Comparison of ENCODE assay signal across 1 cellular context in the genomic region with DNA sequence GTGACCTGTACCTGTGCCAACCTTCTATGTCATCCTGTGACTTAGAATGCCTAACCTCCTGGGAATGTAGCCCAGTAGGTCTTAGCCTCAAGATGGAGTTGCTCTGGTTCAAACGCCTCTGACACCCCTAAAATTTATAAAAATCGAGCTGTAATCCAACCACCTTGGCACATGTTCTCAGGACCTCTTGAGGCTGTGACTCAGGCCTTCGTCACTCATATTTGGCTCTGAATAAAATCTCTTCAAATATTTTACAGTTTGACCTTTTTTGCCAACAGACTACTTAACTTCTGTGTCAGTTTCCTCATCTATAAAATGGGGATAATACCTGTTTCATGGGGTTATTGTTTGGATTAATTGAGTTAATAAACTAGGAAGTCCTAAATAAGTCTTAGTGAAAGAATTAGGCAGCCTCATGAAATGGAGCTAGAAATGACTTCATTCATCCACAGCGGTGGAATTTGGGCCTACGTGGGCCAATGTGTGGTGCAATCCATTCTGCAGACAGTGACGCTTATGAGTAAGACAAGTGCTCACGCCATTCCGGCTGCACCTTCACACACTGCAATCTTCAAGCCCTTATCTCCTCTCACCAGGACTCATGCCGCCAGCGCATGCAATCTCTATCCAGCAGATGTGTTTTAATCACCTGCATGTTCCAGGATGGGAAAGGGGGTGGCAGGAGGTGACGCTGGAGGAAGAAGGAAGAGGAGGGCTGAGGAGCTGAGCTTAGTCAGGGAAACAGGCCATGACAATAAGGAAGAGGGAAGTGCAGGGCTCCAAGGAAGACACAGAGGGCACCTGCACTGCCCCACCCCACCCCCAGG.
A peak's percentile ranks its signal among the peaks of the same experiment; 100 is the strongest.
TF ChIP-seq lines count a peak whose summit lies in the region.

No MANE protein-coding gene starts in this region.

TF ChIP-seq in K562, 482 proteins besides CTCF, POLR2A, EP300 and RAD21 (continued from another document and continues in another):
- TF ChIP-seq, protein P1, sequence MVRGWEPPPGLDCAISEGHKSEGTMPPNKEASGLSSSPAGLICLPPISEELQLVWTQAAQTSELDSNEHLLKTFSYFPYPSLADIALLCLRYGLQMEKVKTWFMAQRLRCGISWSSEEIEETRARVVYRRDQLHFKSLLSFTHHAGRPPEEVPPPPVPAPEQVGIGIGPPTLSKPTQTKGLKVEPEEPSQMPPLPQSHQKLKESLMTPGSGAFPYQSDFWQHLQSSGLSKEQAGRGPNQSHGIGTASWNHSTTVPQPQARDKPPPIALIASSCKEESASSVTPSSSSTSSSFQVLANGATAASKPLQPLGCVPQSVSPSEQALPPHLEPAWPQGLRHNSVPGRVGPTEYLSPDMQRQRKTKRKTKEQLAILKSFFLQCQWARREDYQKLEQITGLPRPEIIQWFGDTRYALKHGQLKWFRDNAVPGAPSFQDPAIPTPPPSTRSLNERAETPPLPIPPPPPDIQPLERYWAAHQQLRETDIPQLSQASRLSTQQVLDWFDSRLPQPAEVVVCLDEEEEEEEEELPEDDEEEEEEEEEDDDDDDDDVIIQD (CRISPR knock-in tag; IDR thresholded peaks at IDR 0.05): peak; percentile 91
- TF ChIP-seq SMAD1 (IDR thresholded peaks at IDR 0.05; ENCODE audit: low read depth, low read length, partially characterized antibody): peak; percentile 93
- TF ChIP-seq PRPF4 (IDR thresholded peaks at IDR 0.05; ENCODE audit: insufficient read depth, low read depth, low read length, poor library complexity, severe bottlenecking): no peak
- TF ChIP-seq ETS2 (tag; IDR thresholded peaks at IDR 0.05; ENCODE audit: borderline replicate concordance, poor library complexity, severe bottlenecking): peak; percentile 93
- 0 out of 2 replicates have a peak, but pooled peaks have one; percentile 83 for TF ChIP-seq ZNF445 (CRISPR knock-in tag; IDR thresholded peaks at IDR 0.05; ENCODE audit: low read depth)
- no peak for TF ChIP-seq ZNF408 (CRISPR knock-in tag; IDR thresholded peaks at IDR 0.05; ENCODE audit: low read depth)
- TF ChIP-seq ERF (CRISPR knock-in tag; IDR thresholded peaks at IDR 0.05): peak; percentile 89; the same call in 1 of the 2 replicates
- peak; percentile 98 for TF ChIP-seq ZNF589 (CRISPR knock-in tag; IDR thresholded peaks at IDR 0.05; ENCODE audit: low read depth)
- TF ChIP-seq SRSF7 (optimal IDR thresholded peaks at IDR 0.05; ENCODE audit: low read depth, low read length): no peak
- peak; percentile 20; the same call in 1 of the 2 replicates for TF ChIP-seq RFX5 (IDR thresholded peaks at IDR 0.05; ENCODE audit: low read depth, low read length)
- TF ChIP-seq ZNF212 (CRISPR knock-in tag; IDR thresholded peaks at IDR 0.05): peak; percentile 82
- peak; percentile 95 for TF ChIP-seq PTRF (tag; IDR thresholded peaks at IDR 0.05)
- TF ChIP-seq, protein P2, sequence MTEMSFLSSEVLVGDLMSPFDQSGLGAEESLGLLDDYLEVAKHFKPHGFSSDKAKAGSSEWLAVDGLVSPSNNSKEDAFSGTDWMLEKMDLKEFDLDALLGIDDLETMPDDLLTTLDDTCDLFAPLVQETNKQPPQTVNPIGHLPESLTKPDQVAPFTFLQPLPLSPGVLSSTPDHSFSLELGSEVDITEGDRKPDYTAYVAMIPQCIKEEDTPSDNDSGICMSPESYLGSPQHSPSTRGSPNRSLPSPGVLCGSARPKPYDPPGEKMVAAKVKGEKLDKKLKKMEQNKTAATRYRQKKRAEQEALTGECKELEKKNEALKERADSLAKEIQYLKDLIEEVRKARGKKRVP (CRISPR knock-in tag; IDR thresholded peaks at IDR 0.05): peak; percentile 87
- peak; percentile 97 for TF ChIP-seq CREM (IDR thresholded peaks at IDR 0.05; ENCODE audit: low read depth)
- TF ChIP-seq, protein P3, sequence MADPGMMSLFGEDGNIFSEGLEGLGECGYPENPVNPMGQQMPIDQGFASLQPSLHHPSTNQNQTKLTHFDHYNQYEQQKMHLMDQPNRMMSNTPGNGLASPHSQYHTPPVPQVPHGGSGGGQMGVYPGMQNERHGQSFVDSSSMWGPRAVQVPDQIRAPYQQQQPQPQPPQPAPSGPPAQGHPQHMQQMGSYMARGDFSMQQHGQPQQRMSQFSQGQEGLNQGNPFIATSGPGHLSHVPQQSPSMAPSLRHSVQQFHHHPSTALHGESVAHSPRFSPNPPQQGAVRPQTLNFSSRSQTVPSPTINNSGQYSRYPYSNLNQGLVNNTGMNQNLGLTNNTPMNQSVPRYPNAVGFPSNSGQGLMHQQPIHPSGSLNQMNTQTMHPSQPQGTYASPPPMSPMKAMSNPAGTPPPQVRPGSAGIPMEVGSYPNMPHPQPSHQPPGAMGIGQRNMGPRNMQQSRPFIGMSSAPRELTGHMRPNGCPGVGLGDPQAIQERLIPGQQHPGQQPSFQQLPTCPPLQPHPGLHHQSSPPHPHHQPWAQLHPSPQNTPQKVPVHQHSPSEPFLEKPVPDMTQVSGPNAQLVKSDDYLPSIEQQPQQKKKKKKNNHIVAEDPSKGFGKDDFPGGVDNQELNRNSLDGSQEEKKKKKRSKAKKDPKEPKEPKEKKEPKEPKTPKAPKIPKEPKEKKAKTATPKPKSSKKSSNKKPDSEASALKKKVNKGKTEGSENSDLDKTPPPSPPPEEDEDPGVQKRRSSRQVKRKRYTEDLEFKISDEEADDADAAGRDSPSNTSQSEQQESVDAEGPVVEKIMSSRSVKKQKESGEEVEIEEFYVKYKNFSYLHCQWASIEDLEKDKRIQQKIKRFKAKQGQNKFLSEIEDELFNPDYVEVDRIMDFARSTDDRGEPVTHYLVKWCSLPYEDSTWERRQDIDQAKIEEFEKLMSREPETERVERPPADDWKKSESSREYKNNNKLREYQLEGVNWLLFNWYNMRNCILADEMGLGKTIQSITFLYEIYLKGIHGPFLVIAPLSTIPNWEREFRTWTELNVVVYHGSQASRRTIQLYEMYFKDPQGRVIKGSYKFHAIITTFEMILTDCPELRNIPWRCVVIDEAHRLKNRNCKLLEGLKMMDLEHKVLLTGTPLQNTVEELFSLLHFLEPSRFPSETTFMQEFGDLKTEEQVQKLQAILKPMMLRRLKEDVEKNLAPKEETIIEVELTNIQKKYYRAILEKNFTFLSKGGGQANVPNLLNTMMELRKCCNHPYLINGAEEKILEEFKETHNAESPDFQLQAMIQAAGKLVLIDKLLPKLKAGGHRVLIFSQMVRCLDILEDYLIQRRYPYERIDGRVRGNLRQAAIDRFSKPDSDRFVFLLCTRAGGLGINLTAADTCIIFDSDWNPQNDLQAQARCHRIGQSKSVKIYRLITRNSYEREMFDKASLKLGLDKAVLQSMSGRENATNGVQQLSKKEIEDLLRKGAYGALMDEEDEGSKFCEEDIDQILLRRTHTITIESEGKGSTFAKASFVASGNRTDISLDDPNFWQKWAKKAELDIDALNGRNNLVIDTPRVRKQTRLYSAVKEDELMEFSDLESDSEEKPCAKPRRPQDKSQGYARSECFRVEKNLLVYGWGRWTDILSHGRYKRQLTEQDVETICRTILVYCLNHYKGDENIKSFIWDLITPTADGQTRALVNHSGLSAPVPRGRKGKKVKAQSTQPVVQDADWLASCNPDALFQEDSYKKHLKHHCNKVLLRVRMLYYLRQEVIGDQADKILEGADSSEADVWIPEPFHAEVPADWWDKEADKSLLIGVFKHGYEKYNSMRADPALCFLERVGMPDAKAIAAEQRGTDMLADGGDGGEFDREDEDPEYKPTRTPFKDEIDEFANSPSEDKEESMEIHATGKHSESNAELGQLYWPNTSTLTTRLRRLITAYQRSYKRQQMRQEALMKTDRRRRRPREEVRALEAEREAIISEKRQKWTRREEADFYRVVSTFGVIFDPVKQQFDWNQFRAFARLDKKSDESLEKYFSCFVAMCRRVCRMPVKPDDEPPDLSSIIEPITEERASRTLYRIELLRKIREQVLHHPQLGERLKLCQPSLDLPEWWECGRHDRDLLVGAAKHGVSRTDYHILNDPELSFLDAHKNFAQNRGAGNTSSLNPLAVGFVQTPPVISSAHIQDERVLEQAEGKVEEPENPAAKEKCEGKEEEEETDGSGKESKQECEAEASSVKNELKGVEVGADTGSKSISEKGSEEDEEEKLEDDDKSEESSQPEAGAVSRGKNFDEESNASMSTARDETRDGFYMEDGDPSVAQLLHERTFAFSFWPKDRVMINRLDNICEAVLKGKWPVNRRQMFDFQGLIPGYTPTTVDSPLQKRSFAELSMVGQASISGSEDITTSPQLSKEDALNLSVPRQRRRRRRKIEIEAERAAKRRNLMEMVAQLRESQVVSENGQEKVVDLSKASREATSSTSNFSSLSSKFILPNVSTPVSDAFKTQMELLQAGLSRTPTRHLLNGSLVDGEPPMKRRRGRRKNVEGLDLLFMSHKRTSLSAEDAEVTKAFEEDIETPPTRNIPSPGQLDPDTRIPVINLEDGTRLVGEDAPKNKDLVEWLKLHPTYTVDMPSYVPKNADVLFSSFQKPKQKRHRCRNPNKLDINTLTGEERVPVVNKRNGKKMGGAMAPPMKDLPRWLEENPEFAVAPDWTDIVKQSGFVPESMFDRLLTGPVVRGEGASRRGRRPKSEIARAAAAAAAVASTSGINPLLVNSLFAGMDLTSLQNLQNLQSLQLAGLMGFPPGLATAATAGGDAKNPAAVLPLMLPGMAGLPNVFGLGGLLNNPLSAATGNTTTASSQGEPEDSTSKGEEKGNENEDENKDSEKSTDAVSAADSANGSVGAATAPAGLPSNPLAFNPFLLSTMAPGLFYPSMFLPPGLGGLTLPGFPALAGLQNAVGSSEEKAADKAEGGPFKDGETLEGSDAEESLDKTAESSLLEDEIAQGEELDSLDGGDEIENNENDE (IDR thresholded peaks at IDR 0.05; ENCODE audit: low read depth, low read length): no peak
- TF ChIP-seq, protein P4, sequence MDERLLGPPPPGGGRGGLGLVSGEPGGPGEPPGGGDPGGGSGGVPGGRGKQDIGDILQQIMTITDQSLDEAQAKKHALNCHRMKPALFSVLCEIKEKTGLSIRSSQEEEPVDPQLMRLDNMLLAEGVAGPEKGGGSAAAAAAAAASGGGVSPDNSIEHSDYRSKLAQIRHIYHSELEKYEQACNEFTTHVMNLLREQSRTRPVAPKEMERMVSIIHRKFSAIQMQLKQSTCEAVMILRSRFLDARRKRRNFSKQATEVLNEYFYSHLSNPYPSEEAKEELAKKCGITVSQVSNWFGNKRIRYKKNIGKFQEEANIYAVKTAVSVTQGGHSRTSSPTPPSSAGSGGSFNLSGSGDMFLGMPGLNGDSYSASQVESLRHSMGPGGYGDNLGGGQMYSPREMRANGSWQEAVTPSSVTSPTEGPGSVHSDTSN (CRISPR knock-in tag; IDR thresholded peaks at IDR 0.05; ENCODE audit: low read depth): no peak
- TF ChIP-seq, protein P4 (tag; conservative IDR thresholded peaks at IDR 0.05; ENCODE audit: low read depth): 0 out of 2 replicates have a peak, but pooled peaks have one; percentile 22
- peak; percentile 97 for TF ChIP-seq CC2D1A (IDR thresholded peaks at IDR 0.05)
- TF ChIP-seq, protein P5, sequence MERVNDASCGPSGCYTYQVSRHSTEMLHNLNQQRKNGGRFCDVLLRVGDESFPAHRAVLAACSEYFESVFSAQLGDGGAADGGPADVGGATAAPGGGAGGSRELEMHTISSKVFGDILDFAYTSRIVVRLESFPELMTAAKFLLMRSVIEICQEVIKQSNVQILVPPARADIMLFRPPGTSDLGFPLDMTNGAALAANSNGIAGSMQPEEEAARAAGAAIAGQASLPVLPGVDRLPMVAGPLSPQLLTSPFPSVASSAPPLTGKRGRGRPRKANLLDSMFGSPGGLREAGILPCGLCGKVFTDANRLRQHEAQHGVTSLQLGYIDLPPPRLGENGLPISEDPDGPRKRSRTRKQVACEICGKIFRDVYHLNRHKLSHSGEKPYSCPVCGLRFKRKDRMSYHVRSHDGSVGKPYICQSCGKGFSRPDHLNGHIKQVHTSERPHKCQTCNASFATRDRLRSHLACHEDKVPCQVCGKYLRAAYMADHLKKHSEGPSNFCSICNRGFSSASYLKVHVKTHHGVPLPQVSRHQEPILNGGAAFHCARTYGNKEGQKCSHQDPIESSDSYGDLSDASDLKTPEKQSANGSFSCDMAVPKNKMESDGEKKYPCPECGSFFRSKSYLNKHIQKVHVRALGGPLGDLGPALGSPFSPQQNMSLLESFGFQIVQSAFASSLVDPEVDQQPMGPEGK (CRISPR knock-in tag; IDR thresholded peaks at IDR 0.05; ENCODE audit: borderline replicate concordance): 0 out of 2 replicates have a peak, but pooled peaks have one; percentile 32
- TF ChIP-seq CEBPB (tag; IDR thresholded peaks at IDR 0.05): peak; percentile 98
- TF ChIP-seq ILK (tag; IDR thresholded peaks at IDR 0.05; ENCODE audit: borderline replicate concordance, low read depth): peak; percentile 80
- peak; percentile 96 for TF ChIP-seq KLF6 (CRISPR knock-in tag; IDR thresholded peaks at IDR 0.05; ENCODE audit: borderline replicate concordance)
- TF ChIP-seq PTTG1 (tag; IDR thresholded peaks at IDR 0.05; ENCODE audit: low read depth): peak; percentile 96
- TF ChIP-seq NCOA2 (IDR thresholded peaks at IDR 0.05; ENCODE audit: partially characterized antibody in 2 of 2): peak; percentile 44 to 83
- TF ChIP-seq CBFA2T2 (conservative IDR thresholded peaks at IDR 0.05): peak; percentile 99
- peak; percentile 66 to 68; a peak in 3 of 4 replicates for TF ChIP-seq NRF1 (conservative IDR thresholded peaks at IDR 0.05 in 1 of 2, IDR thresholded peaks at IDR 0.05 in 1 of 2)
- TF ChIP-seq E2F3 (CRISPR knock-in tag; IDR thresholded peaks at IDR 0.05): peak; percentile 88
- peak; percentile 48; the same call in 1 of the 2 replicates for TF ChIP-seq MEF2A (IDR thresholded peaks at IDR 0.05; ENCODE audit: control insufficient read depth, low read depth, low read length)
- TF ChIP-seq SMARCC2 (IDR thresholded peaks at IDR 0.05; ENCODE audit: low read depth): peak; percentile 94
- peak; percentile 96 for TF ChIP-seq CXXC5 (CRISPR knock-in tag; IDR thresholded peaks at IDR 0.05)
- peak; percentile 89 for TF ChIP-seq NFXL1 (CRISPR knock-in tag; IDR thresholded peaks at IDR 0.05)
- TF ChIP-seq GATAD2A (IDR thresholded peaks at IDR 0.05): peak; percentile 95
- peak; percentile 79 for TF ChIP-seq NUFIP1 (IDR thresholded peaks at IDR 0.05; ENCODE audit: partially characterized antibody)
- TF ChIP-seq SRSF3 (IDR thresholded peaks at IDR 0.05; ENCODE audit: insufficient read depth, low read length): no peak
- peak; percentile 98 for TF ChIP-seq ZNF175 (CRISPR knock-in tag; IDR thresholded peaks at IDR 0.05; ENCODE audit: low read depth)
- TF ChIP-seq, protein P6, sequence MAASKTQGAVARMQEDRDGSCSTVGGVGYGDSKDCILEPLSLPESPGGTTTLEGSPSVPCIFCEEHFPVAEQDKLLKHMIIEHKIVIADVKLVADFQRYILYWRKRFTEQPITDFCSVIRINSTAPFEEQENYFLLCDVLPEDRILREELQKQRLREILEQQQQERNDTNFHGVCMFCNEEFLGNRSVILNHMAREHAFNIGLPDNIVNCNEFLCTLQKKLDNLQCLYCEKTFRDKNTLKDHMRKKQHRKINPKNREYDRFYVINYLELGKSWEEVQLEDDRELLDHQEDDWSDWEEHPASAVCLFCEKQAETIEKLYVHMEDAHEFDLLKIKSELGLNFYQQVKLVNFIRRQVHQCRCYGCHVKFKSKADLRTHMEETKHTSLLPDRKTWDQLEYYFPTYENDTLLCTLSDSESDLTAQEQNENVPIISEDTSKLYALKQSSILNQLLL (CRISPR knock-in tag; IDR thresholded peaks at IDR 0.05; ENCODE audit: borderline replicate concordance): no peak
- TF ChIP-seq CCAR2 (IDR thresholded peaks at IDR 0.05; ENCODE audit: low read depth, low read length): no peak
